ENCODE assay signal across 13 cellular contexts in genomic region chr5:108687599-108688220, GRCh38. TPM values are rescaled to one million over a fixed set of nuclear protein-coding genes. Genes with fewer than 3 reads are reported as not detected.
DNase-seq lines count a peak whose midpoint lies in the region; ATAC-seq, FAIRE-seq and TF ChIP-seq lines count a peak whose summit lies in the region.
"Had no signal": no experiment of that assay in that cellular context is flagged by ENCODE, and none has a peak within 500 bp of the region (broad histone marks: within the 10 kb centered on the region; RNA-seq: fewer than 3 reads in every experiment).

No MANE protein-coding gene starts in this region.

- no TSS peak for BruUV-seq in OCI-LY7 (replicated peaks; lab: Mats Ljungman, UMichigan)

- H3K9me2 ChIP-seq in OCI-LY7 (ENCODE audit: insufficient read depth, low read length), result no peaks in the 10 kb centered on the region

- FAIRE-seq in GM12891 (lab: Jason Lieb, UNC), result no peak

- no peaks in the 10 kb centered on the region for H3K79me2 ChIP-seq in OCI-LY7 (ENCODE audit: insufficient read depth, low read depth, low read length)

- no peaks in the 10 kb centered on the region for H3K36me3 ChIP-seq in OCI-LY7 (ENCODE audit: insufficient read depth, low read length)

- POLR2A ChIA-PET in OCI-LY7 (lab: Charles Lee), result interaction anchor here (0.6 kb wide), 2 partner anchors 226 to 258 kb away, joined by 3 read pairs; no protein-coding TSS in a partner anchor

- no peak overlapping the region for H3K4me3 ChIP-seq in choroid plexus epithelial cell (ENCODE audit: low read depth, low read length)
- H3K4me3 ChIP-seq in OCI-LY7 (ENCODE audit: low read depth, low read length, poor library complexity, severe bottlenecking), result no peak overlapping the region

- no peak overlapping the region for H3K4me2 ChIP-seq in OCI-LY7 (ENCODE audit: low read length)

- H3K4me1 ChIP-seq in OCI-LY7 (ENCODE audit: insufficient read depth, low read length, poor library complexity, severe bottlenecking), result no peaks in the 10 kb centered on the region

- H3K27ac ChIP-seq in OCI-LY7 (ENCODE audit: low read depth, low read length, poor library complexity, severe bottlenecking), result no peak overlapping the region

- H3K9me3 ChIP-seq in OCI-LY7 (ENCODE audit: low read length), result no peaks in the 10 kb centered on the region

- CTCF ChIA-PET in OCI-LY7 (lab: Charles Lee; ENCODE audit: unreplicated experiment), result no interaction called here

- no peaks in the 10 kb centered on the region for H4K20me1 ChIP-seq in OCI-LY7 (ENCODE audit: insufficient read depth, low read length)

- no peak for TF ChIP-seq CTCF in choroid plexus epithelial cell (conservative IDR thresholded peaks at IDR 0.05; ENCODE audit: low read depth, low read length)
- TF ChIP-seq CTCF in OCI-LY7 (conservative IDR thresholded peaks at IDR 0.05; ENCODE audit: low read length), result no peak

- peak; percentile 62 for ATAC-seq in GM18517 (IDR thresholded peaks at IDR 0.05; ENCODE audit: unreplicated experiment)
- peak; percentile 43 for ATAC-seq in HG03442 (IDR thresholded peaks at IDR 0.05; ENCODE audit: unreplicated experiment)
- ATAC-seq: esophagus mucosa, Panc1 had no signal

- H2AFZ ChIP-seq in OCI-LY7 (ENCODE audit: low read length), result no peak overlapping the region

- TF ChIP-seq POLR2A in GM12891 (IDR thresholded peaks at IDR 0.05; ENCODE audit: low read depth, low read length), result no peak

- intact Hi-C loops in OCI-LY7 (cut with micrococcal nuclease; ENCODE audit: unreplicated experiment), result no loop called here

- DNase-seq in choroid plexus epithelial cell (ENCODE audit: low read depth), result peak; percentile 26
- DNase-seq in renal cortical epithelial cell (ENCODE audit: low read depth), result peak; percentile 17
- no peak for DNase-seq in GM12891 (ENCODE audit: insufficient read length, low spot score)
- DNase-seq in OCI-LY7 (ENCODE audit: low spot score), result no peak
- no peak for DNase-seq in activated CD4-positive, CD25-positive, alpha-beta regulatory T cell (lab: John Stamatoyannopoulos, UW)
- DNase-seq in DMS 273 treated with DMSO at 0.1 percent for 48 hours (lab: John Stamatoyannopoulos, UW), result no peak
- DNase-seq: KG1; stimulated activated CD4-positive, alpha-beta T cell treated with anti-CD3 and anti-CD28 coated beads, Interleukin-12 subunit alpha, Interleukin-12 subunit beta, amount 100 ng/mL, for 4 hours; stimulated activated CD8-positive, alpha-beta memory T cell treated with anti-CD3 and anti-CD28 coated beads, Interleukin-4, amount 100 ng/mL, for 48 hours had no signal

TF ChIP-seq in GM12891, 5 proteins besides CTCF, POLR2A, EP300 and RAD21:
- TF ChIP-seq SPI1 (IDR thresholded peaks at IDR 0.05; ENCODE audit: low read depth, low read length) (no peak), POU2F2 (IDR thresholded peaks at IDR 0.05; ENCODE audit: low read depth, low read length) (no peak)
TF ChIP-seq in GM12891: peak in this region for 0.

RNA-seq across cellular contexts. Expression of gene FER, which starts 60.0 kb away (rescaled TPM):
- 35.1 and 56.4 TPM in 2 replicates for total RNA-seq in renal cortical epithelial cell
- polyA plus RNA-seq in GM12891 (2012; ENCODE audit: low read depth, missing spikeins), result 5.2 TPM
- total RNA-seq in OCI-LY7 (2014; rRNA removed; shearing (Covaris generic)), result 9.4 and 11.8 TPM in 2 replicates
- 9.1 and 10.0 TPM in 2 replicates for total RNA-seq in OCI-LY7 (2022)

Comparison
In these comparisons a context has a peak if more than half of its experiments do, and no peak if none do; other contexts are left out.
1. DNase-seq: peak in choroid plexus epithelial cell (single experiment) and renal cortical epithelial cell (single experiment); none in GM12891 (single experiment), OCI-LY7 (single experiment), activated CD4-positive, CD25-positive, alpha-beta regulatory T cell (0 of 4) and DMS 273 treated with DMSO at 0.1 percent for 48 hours (single experiment).